Comparison of ENCODE assay signal across 22 cellular contexts in genomic region chr7:132345730-132346129, GRCh38.
"Had no signal": no experiment of that assay in that cellular context is flagged by ENCODE, and none has a peak within 500 bp of the region (broad histone marks: within the 10 kb centered on the region; RNA-seq: fewer than 3 reads in every experiment).

No MANE protein-coding gene starts in this region.

- H3K9me3 ChIP-seq: esophagus muscularis mucosa, gastrocnemius medialis, ovary, right lobe of liver, spleen, stomach, thoracic aorta, transverse colon had no signal

- H3K4me3 ChIP-seq: esophagus muscularis mucosa, gastrocnemius medialis, neural progenitor cell, ovary, right lobe of liver, spleen, stomach, thoracic aorta, transverse colon had no signal

- ATAC-seq: effector memory CD8-positive, alpha-beta T cell; gastrocnemius medialis; naive thymus-derived CD4-positive, alpha-beta T cell; stimulated activated memory B cell treated with anti-CD40 and anti-IgM and Interleukin-4, amounts not matched to agents 10 μg/mL and 1 μg/mL and 100 μg/mL, for 72 hours had no signal

- H3K4me1 Mint-ChIP-seq: naive thymus-derived CD4-positive, alpha-beta T cell; stimulated activated memory B cell treated with anti-CD40 and anti-IgM and Interleukin-4, amounts not matched to agents 10 μg/mL and 1 μg/mL and 100 μg/mL, for 72 hours had no signal

- H3K9ac ChIP-seq: neural progenitor cell had no signal

- H3K27ac Mint-ChIP-seq: dendritic cell treated with granulocyte-macrophage colony-stimulating factor and Interleukin-4, amounts not matched to agents 40 ng/mL and 50 ng/mL, for 4 days; effector memory CD8-positive, alpha-beta T cell; immature natural killer cell; naive thymus-derived CD4-positive, alpha-beta T cell; neural progenitor cell; stimulated activated memory B cell treated with anti-CD40 and anti-IgM and Interleukin-4, amounts not matched to agents 10 μg/mL and 1 μg/mL and 100 μg/mL, for 72 hours had no signal

- H3K4me3 Mint-ChIP-seq: dendritic cell treated with granulocyte-macrophage colony-stimulating factor and Interleukin-4, amounts not matched to agents 40 ng/mL and 50 ng/mL, for 4 days; effector memory CD8-positive, alpha-beta T cell; immature natural killer cell; naive thymus-derived CD4-positive, alpha-beta T cell; neural progenitor cell; stimulated activated memory B cell treated with anti-CD40 and anti-IgM and Interleukin-4, amounts not matched to agents 10 μg/mL and 1 μg/mL and 100 μg/mL, for 72 hours had no signal

- H3K27me3 ChIP-seq: gastrocnemius medialis, neural progenitor cell, ovary, right lobe of liver had no signal

- H2AFZ ChIP-seq: neural progenitor cell had no signal

- DNase-seq: cerebellar nuclear complex; effector memory CD8-positive, alpha-beta T cell; gastrocnemius medialis; immature natural killer cell; mammary epithelial cell; naive thymus-derived CD4-positive, alpha-beta T cell; nucleus accumbens; right lobe of liver; spleen; stimulated activated CD4-positive, alpha-beta T cell treated with anti-CD3 and anti-CD28 coated beads, Interleukin-15, amount 100 ng/mL, for 24 hours; stimulated activated CD4-positive, alpha-beta T cell treated with anti-CD3 and anti-CD28 coated beads, Interleukin-1b, Interleukin-23, amount 100 ng/mL, for 48 hours; stimulated activated CD4-positive, alpha-beta T cell treated with anti-CD3 and anti-CD28 coated beads, Interleukin-4, amount 100 ng/mL, for 24 hours; stomach; substantia nigra; transverse colon had no signal

- H3K9me3 Mint-ChIP-seq: dendritic cell treated with granulocyte-macrophage colony-stimulating factor and Interleukin-4, amounts not matched to agents 40 ng/mL and 50 ng/mL, for 4 days; effector memory CD8-positive, alpha-beta T cell; immature natural killer cell; naive thymus-derived CD4-positive, alpha-beta T cell; neural progenitor cell; stimulated activated memory B cell treated with anti-CD40 and anti-IgM and Interleukin-4, amounts not matched to agents 10 μg/mL and 1 μg/mL and 100 μg/mL, for 72 hours had no signal

- H3K36me3 ChIP-seq: esophagus muscularis mucosa, gastrocnemius medialis, neural progenitor cell, ovary, right lobe of liver, spleen, stomach, thoracic aorta, transverse colon had no signal

- H3K4me1 ChIP-seq: esophagus muscularis mucosa, right lobe of liver, stomach, transverse colon had no signal

- H3K27ac ChIP-seq: epithelial cell of prostate, esophagus muscularis mucosa, gastrocnemius medialis, neural progenitor cell, ovary, right lobe of liver, spleen, stomach, thoracic aorta, transverse colon had no signal

- H3K4me2 ChIP-seq: neural progenitor cell had no signal

- H3K27me3 Mint-ChIP-seq: stimulated activated memory B cell treated with anti-CD40 and anti-IgM and Interleukin-4, amounts not matched to agents 10 μg/mL and 1 μg/mL and 100 μg/mL, for 72 hours had no signal
